Comparison of ENCODE assay signal across 18 cellular contexts in the genomic region with DNA sequence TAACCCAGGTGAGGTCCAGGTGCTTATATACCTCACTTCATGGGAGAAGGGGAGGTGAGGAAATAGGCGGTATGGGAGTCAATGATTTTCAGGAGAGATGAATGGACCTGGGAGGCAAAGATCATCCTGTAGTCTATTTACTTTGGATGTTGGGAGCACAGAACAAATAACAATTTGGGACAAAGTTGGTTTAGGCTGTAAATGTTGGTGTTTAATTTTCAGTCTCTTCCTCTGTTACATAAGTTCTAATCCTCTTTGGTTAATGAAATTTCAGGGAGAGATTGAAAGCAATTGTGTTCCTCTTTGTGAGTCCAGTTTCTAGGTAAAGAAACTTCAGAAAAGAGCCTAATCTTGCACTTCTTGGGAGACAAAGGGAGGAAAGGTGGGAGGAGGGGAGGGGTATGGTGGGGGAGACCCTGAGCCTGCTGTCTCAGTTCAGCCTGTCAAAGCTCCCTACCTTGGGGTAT. TPM values are rescaled to one million over a fixed set of nuclear protein-coding genes. Genes with fewer than 3 reads are reported as not detected.
DNase-seq lines count a peak whose midpoint lies in the region; ATAC-seq and TF ChIP-seq lines count a peak whose summit lies in the region.
"Had no signal": no experiment of that assay in that cellular context is flagged by ENCODE, and none has a peak within 500 bp of the region (broad histone marks: within the 10 kb centered on the region; RNA-seq: fewer than 3 reads in every experiment).

No MANE protein-coding gene starts in this region.

- H3K4me3 ChIP-seq in right lobe of liver = no peak overlapping the region

- peaks cover 0 to 16% (median 0%) of the 10 kb centered on the region in 4 donors for H3K4me1 ChIP-seq in right lobe of liver

- H3K27me3 Mint-ChIP-seq in type B pancreatic cell = peaks cover 8% of the 10 kb centered on the region
- H3K27me3 Mint-ChIP-seq: CD4-positive, alpha-beta memory T cell had no signal

- H3K4me1 Mint-ChIP-seq in type B pancreatic cell (ENCODE audit: unreplicated experiment) = no peaks in the 10 kb centered on the region

- H3K36me3 ChIP-seq in right lobe of liver = no peaks in the 10 kb centered on the region

- no peak overlapping the region for H3K4me3 Mint-ChIP-seq in type B pancreatic cell
- H3K4me3 Mint-ChIP-seq: CD4-positive, alpha-beta memory T cell; H9 had no signal

- H3K27ac Mint-ChIP-seq in type B pancreatic cell = no peak overlapping the region
- H3K27ac Mint-ChIP-seq: H9 had no signal

- H3K27me3 ChIP-seq in right lobe of liver = no peaks in the 10 kb centered on the region

- H3K9me3 Mint-ChIP-seq in type B pancreatic cell = no peaks in the 10 kb centered on the region

- TF ChIP-seq POLR2A in right lobe of liver (IDR thresholded peaks at IDR 0.05) = no peak

- peak overlapping the region in 2 of 3 donors; percentile 39 to 74 for H3K27ac ChIP-seq in right lobe of liver
- H3K27ac ChIP-seq: C4-2B had no signal

- 33% methylated on average over 1 of the region's 1 CpG for WGBS in right lobe of liver (ENCODE audit: insufficient coverage, low coverage, low lambda C conversion rate, missing lambda C conversion rate)

- H3K36me3 Mint-ChIP-seq in type B pancreatic cell = no peaks in the 10 kb centered on the region

- peak; percentile 45 for DNase-seq in MV-4-11 (lab: John Stamatoyannopoulos, UW)
- DNase-seq in left kidney (ENCODE audit: low read depth, low spot score) = peak; percentile 12
- no peak for DNase-seq in right lobe of liver
- DNase-seq in epidermal melanocyte (ENCODE audit: insufficient read length, low spot score) = no peak
- no peak for DNase-seq in NOMO-1 treated with dmso at 0.1 percent for 144 hours (lab: John Stamatoyannopoulos, UW; ENCODE audit: unreplicated experiment)
- no peak for DNase-seq in type B pancreatic cell (ENCODE audit: extremely low spot score, unreplicated experiment)
- DNase-seq: AML-193; CD4-positive, alpha-beta memory T cell; DMS153; DMS79; GF-D8; GOT3; H9; KG1 had no signal

- ATAC-seq in right lobe of liver = peak; percentile 95 to 99 (median 99)
- no peak for ATAC-seq in HG02678 (IDR thresholded peaks at IDR 0.05; ENCODE audit: unreplicated experiment)

- peaks cover 0 to 11% (median 0%) of the 10 kb centered on the region in 4 donors for H3K9me3 ChIP-seq in right lobe of liver

- intact Hi-C loops in right lobe of liver (cut with DNase I) = no loop called here

- no peak for TF ChIP-seq CTCF in right lobe of liver (IDR thresholded peaks at IDR 0.05)
- no peak for TF ChIP-seq CTCF in type B pancreatic cell (conservative IDR thresholded peaks at IDR 0.05)

RNA-seq across cellular contexts. Expression of gene AKR1C4, which starts 46.9 kb away (rescaled TPM):
- 100 to 1,000 TPM; 172 to 471 (median 220) TPM for total RNA-seq in right lobe of liver
- 0.34 and 2.0 TPM in 2 replicates for total RNA-seq in type B pancreatic cell (ENCODE audit: low replicate concordance)
- total RNA-seq: CD4-positive, alpha-beta memory T cell; Daoy; H9; HT-29 had no signal

RNA-seq across cellular contexts. Expression of gene AKR1C8, which starts 58.6 kb away (rescaled TPM):
- total RNA-seq in right lobe of liver (10 to 100 TPM in 3 of 6 experiments, 1 to 10 TPM in 3; 6.4 to 25.1 (median 12.5) TPM), type B pancreatic cell (ENCODE audit: low replicate concordance) (0.89 and 1.00 TPM in 2 replicates)
- total RNA-seq: Daoy, H9, HT-29 had no signal

Comparison
In these comparisons a context has a peak if more than half of its experiments do, and no peak if none do; other contexts are left out.
1. DNase-seq: peak in MV-4-11 (single experiment) and left kidney (single experiment); none in right lobe of liver (0 of 3), epidermal melanocyte (single experiment), NOMO-1 treated with dmso at 0.1 percent for 144 hours (single experiment) and type B pancreatic cell (single experiment).
2. RNA of gene AKR1C4, which starts 46.9 kb away (total RNA-seq): 172 to 471 TPM in right lobe of liver; 0.34 to 2.0 TPM in type B pancreatic cell; every median in the first group is over 10 times any median in the second.